Comparison of ENCODE assay signal across 19 cellular contexts in genomic region chr1:240806201-240806745, GRCh38.
"Had no signal": no experiment of that assay in that cellular context is flagged by ENCODE, and none has a peak within 500 bp of the region (broad histone marks: within the 10 kb centered on the region; RNA-seq: fewer than 3 reads in every experiment).

No MANE protein-coding gene starts in this region.

- ATAC-seq: activated CD4-positive, CD25-positive, alpha-beta regulatory T cell treated with anti-CD3 and anti-CD28 coated beads, Interleukin-2, amount 50 U/mL, for 24 hours; activated CD8-positive, alpha-beta T cell treated with anti-CD3 and anti-CD28 coated beads, Interleukin-2, amount 10 ng/mL, durations not matched to agents 7 days and 5 days; sciatic nerve; stimulated activated naive B cell treated with anti-CD40 and anti-IgM and Interleukin-4, amounts not matched to agents 10 μg/mL and 1 μg/mL and 100 μg/mL, for 72 hours had no signal

- H3K4me1 Mint-ChIP-seq: activated CD4-positive, alpha-beta T cell treated with anti-CD3 and anti-CD28 coated beads, Interleukin-2, amount 10 ng/mL, durations not matched to agents 7 days and 5 days; central memory CD8-positive, alpha-beta T cell; nephron; stimulated activated naive B cell treated with anti-CD40 and anti-IgM and Interleukin-4, amounts not matched to agents 10 μg/mL and 1 μg/mL and 100 μg/mL, for 72 hours had no signal

- H3K27me3 Mint-ChIP-seq: activated CD4-positive, alpha-beta T cell treated with anti-CD3 and anti-CD28 coated beads, Interleukin-2, amount 10 ng/mL, durations not matched to agents 7 days and 5 days; activated T-cell treated with anti-CD3 and anti-CD28 coated beads, Interleukin-2, amount 50 U/mL, for 24 hours; central memory CD8-positive, alpha-beta T cell; stimulated activated naive B cell treated with anti-CD40 and anti-IgM and Interleukin-4, amounts not matched to agents 10 μg/mL and 1 μg/mL and 100 μg/mL, for 72 hours had no signal

- H3K27ac Mint-ChIP-seq: activated CD4-positive, alpha-beta T cell treated with anti-CD3 and anti-CD28 coated beads, Interleukin-2, amount 10 ng/mL, durations not matched to agents 7 days and 5 days; activated CD8-positive, alpha-beta T cell treated with anti-CD3 and anti-CD28 coated beads, Interleukin-2, amount 10 ng/mL, durations not matched to agents 7 days and 5 days; activated naive CD4-positive, alpha-beta T cell treated with anti-CD3 and anti-CD28 coated beads for 36 hours; activated T-cell treated with anti-CD3 and anti-CD28 coated beads, Interleukin-2, amount 50 U/mL, for 24 hours; nephron; stimulated activated naive B cell treated with anti-CD40 and anti-IgM and Interleukin-4, amounts not matched to agents 10 μg/mL and 1 μg/mL and 100 μg/mL, for 72 hours had no signal

- H3K27me3 ChIP-seq: brain microvascular endothelial cell, upper lobe of left lung had no signal

- H3K4me1 ChIP-seq: upper lobe of left lung had no signal

- H3K27ac ChIP-seq: brain microvascular endothelial cell, thoracic aorta, upper lobe of left lung had no signal

- H3K4me3 Mint-ChIP-seq: activated CD4-positive, alpha-beta T cell treated with anti-CD3 and anti-CD28 coated beads, Interleukin-2, amount 10 ng/mL, durations not matched to agents 7 days and 5 days; activated CD8-positive, alpha-beta T cell treated with anti-CD3 and anti-CD28 coated beads, Interleukin-2, amount 10 ng/mL, durations not matched to agents 7 days and 5 days; activated naive CD4-positive, alpha-beta T cell treated with anti-CD3 and anti-CD28 coated beads for 36 hours; activated T-cell treated with anti-CD3 and anti-CD28 coated beads, Interleukin-2, amount 50 U/mL, for 24 hours; central memory CD8-positive, alpha-beta T cell; nephron; stimulated activated naive B cell treated with anti-CD40 and anti-IgM and Interleukin-4, amounts not matched to agents 10 μg/mL and 1 μg/mL and 100 μg/mL, for 72 hours had no signal

- H3K9me3 Mint-ChIP-seq: activated CD4-positive, alpha-beta T cell treated with anti-CD3 and anti-CD28 coated beads, Interleukin-2, amount 10 ng/mL, durations not matched to agents 7 days and 5 days; activated naive CD4-positive, alpha-beta T cell treated with anti-CD3 and anti-CD28 coated beads for 36 hours; activated T-cell treated with anti-CD3 and anti-CD28 coated beads, Interleukin-2, amount 50 U/mL, for 24 hours; central memory CD8-positive, alpha-beta T cell; nephron; stimulated activated naive B cell treated with anti-CD40 and anti-IgM and Interleukin-4, amounts not matched to agents 10 μg/mL and 1 μg/mL and 100 μg/mL, for 72 hours had no signal

- DNase-seq: activated CD4-positive, alpha-beta T cell treated with anti-CD3 and anti-CD28 coated beads, Interleukin-2, amount 10 ng/mL, durations not matched to agents 7 days and 5 days; activated CD8-positive, alpha-beta T cell treated with anti-CD3 and anti-CD28 coated beads, Interleukin-2, amount 10 ng/mL, durations not matched to agents 7 days and 5 days; activated naive CD4-positive, alpha-beta T cell treated with anti-CD3 and anti-CD28 coated beads for 36 hours; activated T-cell treated with anti-CD3 and anti-CD28 coated beads, Interleukin-2, amount 50 U/mL, for 24 hours; anterior cingulate cortex; brain microvascular endothelial cell; cortex of kidney; glutamatergic neuron; hypothalamus; islet precursor cell; stimulated activated naive B cell treated with anti-CD40 and anti-IgM and Interleukin-4, amounts not matched to agents 10 μg/mL and 1 μg/mL and 100 μg/mL, for 72 hours; T-helper 9 cell; upper lobe of left lung had no signal

- H3K36me3 ChIP-seq: brain microvascular endothelial cell, thoracic aorta, upper lobe of left lung had no signal

- H3K36me3 Mint-ChIP-seq: stimulated activated naive B cell treated with anti-CD40 and anti-IgM and Interleukin-4, amounts not matched to agents 10 μg/mL and 1 μg/mL and 100 μg/mL, for 72 hours had no signal

- H3K4me3 ChIP-seq: lung, thoracic aorta, upper lobe of left lung had no signal

- H3K9me3 ChIP-seq: thoracic aorta, upper lobe of left lung had no signal
